8 cellular contexts compared by ENCODE assay signal in genomic region chr9:88075966-88076285, GRCh38.
DNase-seq lines count a peak whose midpoint lies in the region; ATAC-seq, FAIRE-seq and TF ChIP-seq lines count a peak whose summit lies in the region.

No MANE protein-coding gene starts in this region.

- peak overlapping the region; percentile 87 for H2AFZ ChIP-seq in H1 (ENCODE audit: low read length)

- no peak for TF ChIP-seq CTCF in BJ (IDR thresholded peaks at IDR 0.05; ENCODE audit: insufficient read depth, low read depth, low read length)
- TF ChIP-seq CTCF in H1 (IDR thresholded peaks at IDR 0.05; ENCODE audit: control extremely low read depth in 1 of 3, insufficient read depth in 1 of 3, low read depth in 1 of 3, low read length in 3 of 3) = no peak
- TF ChIP-seq CTCF in neural crest cell (conservative IDR thresholded peaks at IDR 0.05) = no peak

- H3K4me2 ChIP-seq in H1 (ENCODE audit: insufficient read depth in 1 of 2, low read depth in 2 of 2, low read length in 2 of 2) = peak overlapping the region; percentile 80 to 93

- H3K9me3 Mint-ChIP-seq in neural crest cell = no peaks in the 10 kb centered on the region

- peaks cover 8% of the 10 kb centered on the region for H3K23me2 ChIP-seq in H1 (ENCODE audit: low read depth, low read length)

- peak overlapping the region; percentile 86 for H3K27ac Mint-ChIP-seq in neural crest cell (ENCODE audit: unreplicated experiment)

- H3K4me3 ChIP-seq in BJ (ENCODE audit: low read depth, low read length) = peak overlapping the region; percentile 63
- peak overlapping the region; percentile 39 to 67 (median 56) for H3K4me3 ChIP-seq in H1 (ENCODE audit: extremely low read depth in 1 of 4, insufficient read depth in 2 of 4, low read depth in 3 of 4, low read length in 4 of 4)

- H3K4ac ChIP-seq in H1 (replicated peaks; ENCODE audit: insufficient read length, low read depth, low read length) = no peak overlapping the region

- peak overlapping the region; percentile 3; the same call in 1 of the 2 replicates for H2BK5ac ChIP-seq in H1 (ENCODE audit: low read depth, low read length)

- H3K4me3 Mint-ChIP-seq in neural crest cell = peak overlapping the region; percentile 85

- no peak for DNase-seq in BJ (ENCODE audit: low read depth)
- peak; percentile 38 to 61 for DNase-seq in NCI-H1930 (lab: John Stamatoyannopoulos, UW)
- DNase-seq in H1 (ENCODE audit: low read depth in 1 of 2, low spot score in 2 of 2) = no peak
- no peak for DNase-seq in neural crest cell (ENCODE audit: low read depth, low spot score)
- no peak for DNase-seq in hepatic stellate cell (ENCODE audit: low spot score)
- DNase-seq in SIG-M5 (lab: John Stamatoyannopoulos, UW) = no peak

- H2AK5ac ChIP-seq in H1 (ENCODE audit: low read depth, low read length) = no peak overlapping the region

- no peak overlapping the region for H2BK120ac ChIP-seq in H1 (replicated peaks; ENCODE audit: low read depth, low read length)

- peak overlapping the region; percentile 81 for H3K18ac ChIP-seq in H1 (ENCODE audit: extremely low read depth, low read length)

- H2BK20ac ChIP-seq in H1 (ENCODE audit: low read length) = no peak overlapping the region; the same call in 1 of the 2 replicates

- TF ChIP-seq EP300 in H1 (IDR thresholded peaks at IDR 0.05; ENCODE audit: borderline replicate concordance in 1 of 2, low read depth in 2 of 2, low read length in 2 of 2) = no peak

- H4K5ac ChIP-seq in H1 (ENCODE audit: insufficient read length, low read depth, low read length) = no peak overlapping the region

- no peak overlapping the region for H3K14ac ChIP-seq in H1 (ENCODE audit: insufficient read length)

- FAIRE-seq in H1 (lab: Jason Lieb, UNC) = no peak

- H4K8ac ChIP-seq in H1 (ENCODE audit: extremely low read depth, insufficient read depth, low read length) = no peak overlapping the region

- no peak for TF ChIP-seq POLR2A in H1 (IDR thresholded peaks at IDR 0.05; ENCODE audit: control extremely low read depth in 1 of 2, low read depth in 2 of 2, low read length in 2 of 2)

- no peaks in the 10 kb centered on the region for H3K36me3 Mint-ChIP-seq in neural crest cell (ENCODE audit: low read depth)

- H3K36me3 ChIP-seq in BJ (ENCODE audit: control insufficient read depth, insufficient read depth, low read length) (no peaks in the 10 kb centered on the region), H1 (ENCODE audit: control insufficient read depth in 2 of 4, insufficient read depth in 4 of 4, low read length in 3 of 4) (no peaks in the 10 kb centered on the region)

- H2BK12ac ChIP-seq in H1 (ENCODE audit: low read depth, low read length) = peak overlapping the region; percentile 44; the same call in 1 of the 2 replicates

- peak in 1 of 2 experiments; percentile 9; a peak in 1 of 4 replicates for TF ChIP-seq RAD21 in H1 (IDR thresholded peaks at IDR 0.05 in 1 of 2, conservative IDR thresholded peaks at IDR 0.05 in 1 of 2; ENCODE audit: low read depth in 2 of 2, low read length in 2 of 2)

- CTCF ChIA-PET in BJ (lab: Yijun Ruan, JAX) = interaction anchor here (0.6 to 1.4 kb wide), 6 partner anchors 9 to 503 kb away, joined by 3 to 4 read pairs (median 3); no protein-coding TSS in a partner anchor
- CTCF ChIA-PET in H1 (lab: Charles Lee; ENCODE audit: partially characterized antibody) = interaction anchor here (0.5 to 3.1 kb wide), 10 partner anchors 12 to 303 kb away, joined by 3 to 12 read pairs (median 4); no protein-coding TSS in a partner anchor

- no peaks in the 10 kb centered on the region for H3K27me3 ChIP-seq in BJ (ENCODE audit: control insufficient read depth, insufficient read depth, low read length)
- H3K27me3 ChIP-seq in H1 (replicated peaks in 1 of 4; ENCODE audit: control insufficient read depth in 3 of 4, extremely low read depth in 1 of 4, insufficient read depth in 3 of 4, low read length in 3 of 4) = peaks cover 0 to 32% (median 16%) of the 10 kb centered on the region in 4 experiments; a peak in 6 of 7 replicates

- no peak overlapping the region for H3K27ac ChIP-seq in H1 (ENCODE audit: low read depth, low read length)

- no peaks in the 10 kb centered on the region for H4K20me1 ChIP-seq in H1 (replicated peaks in 1 of 2; ENCODE audit: control insufficient read depth in 1 of 2, insufficient read depth in 2 of 2, low read length in 2 of 2)

- H3K79me2 ChIP-seq in H1 (ENCODE audit: control insufficient read depth in 1 of 2, insufficient read depth in 2 of 2, low read length in 2 of 2) = no peaks in the 10 kb centered on the region

- peaks cover 19% of the 10 kb centered on the region for H3K4me1 Mint-ChIP-seq in neural crest cell

- peak overlapping the region; percentile 54 for H4K91ac ChIP-seq in H1 (replicated peaks; ENCODE audit: insufficient read length, low read length)

- no peaks in the 10 kb centered on the region for H3K9me3 ChIP-seq in H1 (ENCODE audit: insufficient read depth in 2 of 2, low read depth in 1 of 2, low read length in 1 of 2)

- H3K4me1 ChIP-seq in H1 (replicated peaks in 1 of 4; ENCODE audit: control insufficient read depth in 3 of 4, insufficient read depth in 4 of 4, low read length in 3 of 4) = peaks cover 0 to 14% (median 8%) of the 10 kb centered on the region in 4 experiments; a peak in 6 of 7 replicates

- peak overlapping the region in 2 of 4 experiments; percentile 25 to 33; a peak in 3 of 7 replicates for H3K9ac ChIP-seq in H1 (replicated peaks in 1 of 4; ENCODE audit: extremely low read depth in 1 of 4, low read depth in 3 of 4, low read length in 3 of 4)

- no peak overlapping the region for H2BK15ac ChIP-seq in H1 (ENCODE audit: low read length)

- H3K79me1 ChIP-seq in H1 (ENCODE audit: low read depth, low read length) = no peaks in the 10 kb centered on the region

- 3% methylated on average over 12 of the region's 12 CpGs; no CpG with 5 or more reads in 1 of the 2 experiments for WGBS in H1 (ENCODE audit: extremely low coverage in 1 of 2, insufficient coverage in 1 of 2, insufficient read length in 1 of 2, insufficient replicate concordance in 2 of 2, low coverage in 1 of 2, low lambda C conversion rate in 2 of 2, missing lambda C conversion rate in 1 of 2), 2 experiments

- no peak for ATAC-seq in GM19467 (IDR thresholded peaks at IDR 0.05; ENCODE audit: unreplicated experiment)
- no peak for ATAC-seq in GM18519 (IDR thresholded peaks at IDR 0.05; ENCODE audit: low FRiP score, unreplicated experiment)

- no peak overlapping the region for H3K56ac ChIP-seq in H1 (replicated peaks; ENCODE audit: insufficient read length, low read depth, low read length)

- H3K23ac ChIP-seq in H1 (ENCODE audit: insufficient read length) = no peak overlapping the region

- POLR2A ChIA-PET in BJ (lab: Charles Lee) (interaction anchor here (0.6 kb wide), 1 partner anchor 250 kb away, joined by 4 read pairs; no protein-coding TSS in a partner anchor), H1 (lab: Charles Lee; ENCODE audit: partially characterized antibody) (interaction anchor here (0.9 to 1.3 kb wide), 6 partner anchors 9 to 79 kb away, joined by 3 to 5 read pairs (median 4); no protein-coding TSS in a partner anchor)

- peaks cover 13% of the 10 kb centered on the region for H3K27me3 Mint-ChIP-seq in neural crest cell (ENCODE audit: low read depth)

TF ChIP-seq in H1, 55 proteins besides CTCF, POLR2A, EP300 and RAD21:
- TF ChIP-seq GTF2F1 (IDR thresholded peaks at IDR 0.05; ENCODE audit: borderline replicate concordance, low read depth, low read length) = no peak
- no peak for TF ChIP-seq SAP30 (IDR thresholded peaks at IDR 0.05; ENCODE audit: insufficient read depth, insufficient replicate concordance, low read length)
- TF ChIP-seq ATF3 (IDR thresholded peaks at IDR 0.05; ENCODE audit: insufficient read depth, low read depth, low read length) = no peak
- no peak for TF ChIP-seq RNF2 (IDR thresholded peaks at IDR 0.05; ENCODE audit: borderline replicate concordance, low read depth, low read length, missing control alignments, poor library complexity, severe bottlenecking)
- no peak for TF ChIP-seq TBP (IDR thresholded peaks at IDR 0.05; ENCODE audit: low read depth, low read length)
- no peak for TF ChIP-seq SP1 (IDR thresholded peaks at IDR 0.05; ENCODE audit: low read depth, low read length)
- TF ChIP-seq CHD2 (IDR thresholded peaks at IDR 0.05; ENCODE audit: low read length) = no peak
- TF ChIP-seq PHF8 (conservative IDR thresholded peaks at IDR 0.05; ENCODE audit: low read depth, low read length) = no peak
- TF ChIP-seq SIN3A (conservative IDR thresholded peaks at IDR 0.05 in 1 of 2, IDR thresholded peaks at IDR 0.05 in 1 of 2; ENCODE audit: low read depth in 1 of 2, low read length in 2 of 2) = no peak
- TF ChIP-seq GABPA (IDR thresholded peaks at IDR 0.05; ENCODE audit: borderline replicate concordance, insufficient read depth, low read length) = no peak
- no peak for TF ChIP-seq RXRA (IDR thresholded peaks at IDR 0.05; ENCODE audit: insufficient read depth, low read depth, low read length)

Comparison
In these comparisons a context has a peak if more than half of its experiments do, and no peak if none do; other contexts are left out.
1. DNase-seq: peak in NCI-H1930 (2 of 2); none in BJ (single experiment), H1 (0 of 2), neural crest cell (single experiment), hepatic stellate cell (single experiment) and SIG-M5 (single experiment).